ENCODE assay signal across 8 cellular contexts in genomic region chrX:48890296-48890925, GRCh38. TPM values are rescaled to one million over a fixed set of nuclear protein-coding genes. Genes with fewer than 3 reads are reported as not detected.
A peak's percentile ranks its signal among the peaks of the same experiment; 100 is the strongest.
DNase-seq lines count a peak whose midpoint lies in the region; ATAC-seq and FAIRE-seq lines count a peak whose summit lies in the region.

No MANE protein-coding gene starts in this region.

- no peaks in the 10 kb centered on the region for H3K27me3 Mint-ChIP-seq in T-helper 17 cell
- H3K27me3 Mint-ChIP-seq in stimulated activated naive CD8-positive, alpha-beta T cell treated with anti-CD3 and anti-CD28 coated beads, Interleukin-15, Interleukin-2, amounts not matched to agents 100 ng/mL and 50 ng/mL, for 24 hours: no peaks in the 10 kb centered on the region

- peak; percentile 44 for DNase-seq in DMS53 (lab: John Stamatoyannopoulos, UW)
- DNase-seq in DMS53 treated with DMSO at 0.1 percent for 48 hours (lab: John Stamatoyannopoulos, UW; ENCODE audit: unreplicated experiment): no peak
- DNase-seq in T-helper 17 cell: no peak
- peak in 22 of 42 donors; percentile 4 to 57 (median 32) for DNase-seq in head of caudate nucleus
- no peak for DNase-seq in RCC 7860 (ENCODE audit: low spot score)

- H3K27ac Mint-ChIP-seq in T-helper 17 cell: peak overlapping the region; percentile 78
- H3K27ac Mint-ChIP-seq in stimulated activated naive CD8-positive, alpha-beta T cell treated with anti-CD3 and anti-CD28 coated beads, Interleukin-15, Interleukin-2, amounts not matched to agents 100 ng/mL and 50 ng/mL, for 24 hours: peak overlapping the region; percentile 78

- FAIRE-seq in RCC 7860 (lab: Jason Lieb, UNC): no peak

- no peaks in the 10 kb centered on the region for H3K9me3 ChIP-seq in T-helper 17 cell (ENCODE audit: control insufficient read depth, low read length, poor library complexity, severe bottlenecking)

- H3K9me3 Mint-ChIP-seq in stimulated activated naive CD8-positive, alpha-beta T cell treated with anti-CD3 and anti-CD28 coated beads, Interleukin-15, Interleukin-2, amounts not matched to agents 100 ng/mL and 50 ng/mL, for 24 hours: no peaks in the 10 kb centered on the region

- H3K4me3 Mint-ChIP-seq in T-helper 17 cell: peak overlapping the region; percentile 97
- H3K4me3 Mint-ChIP-seq in stimulated activated naive CD8-positive, alpha-beta T cell treated with anti-CD3 and anti-CD28 coated beads, Interleukin-15, Interleukin-2, amounts not matched to agents 100 ng/mL and 50 ng/mL, for 24 hours: peak overlapping the region; percentile 75

- H3K4me1 Mint-ChIP-seq in T-helper 17 cell: peaks cover 13% of the 10 kb centered on the region
- peaks cover 16% of the 10 kb centered on the region for H3K4me1 Mint-ChIP-seq in stimulated activated naive CD8-positive, alpha-beta T cell treated with anti-CD3 and anti-CD28 coated beads, Interleukin-15, Interleukin-2, amounts not matched to agents 100 ng/mL and 50 ng/mL, for 24 hours (ENCODE audit: low read depth)

- H3K36me3 Mint-ChIP-seq in T-helper 17 cell (ENCODE audit: low read depth): no peaks in the 10 kb centered on the region
- peaks cover 3% of the 10 kb centered on the region for H3K36me3 Mint-ChIP-seq in stimulated activated naive CD8-positive, alpha-beta T cell treated with anti-CD3 and anti-CD28 coated beads, Interleukin-15, Interleukin-2, amounts not matched to agents 100 ng/mL and 50 ng/mL, for 24 hours (ENCODE audit: low read depth)

- peak; percentile 3 for ATAC-seq in T-helper 17 cell
- no peak for ATAC-seq in HG03460 (IDR thresholded peaks at IDR 0.05; ENCODE audit: unreplicated experiment)
- ATAC-seq in GM21737 (IDR thresholded peaks at IDR 0.05; ENCODE audit: unreplicated experiment): no peak

- intact Hi-C loops in head of caudate nucleus (cut with DNase I): loop anchor here (10.0 kb wide), 2 partner anchors 86 to 216 kb away; partner anchors contain the start of gene HDAC6

RNA-seq across cellular contexts. Expression of gene TIMM17B, which starts 7.2 kb away (rescaled TPM):
- 10 to 100 TPM; 33.6 to 41.9 TPM for total RNA-seq in T-helper 17 cell

RNA-seq across cellular contexts. Expression of gene PQBP1, which starts 7.3 kb away (rescaled TPM):
- 10 to 100 TPM; 66.7 to 68.8 TPM for total RNA-seq in T-helper 17 cell

RNA-seq across cellular contexts. Expression of gene SLC35A2, which starts 21.0 kb away (rescaled TPM):
- 10 to 100 TPM; 34.8 to 50.7 TPM for total RNA-seq in T-helper 17 cell

RNA-seq across cellular contexts. Expression of gene PIM2, which starts 28.4 kb away (rescaled TPM):
- 100 to 1,000 TPM; 301 to 481 TPM for total RNA-seq in T-helper 17 cell

RNA-seq across cellular contexts. Expression of gene PCSK1N, which starts 55.0 kb away (rescaled TPM):
- 10 to 100 TPM in 1 of 2 donors, 1 to 10 TPM in 1; 9.6 to 14.2 TPM for total RNA-seq in T-helper 17 cell

Comparison
In these comparisons a context has a peak if more than half of its experiments do, and no peak if none do; other contexts are left out.
1. DNase-seq: peak in DMS53 (single experiment) and head of caudate nucleus (22 of 42); none in DMS53 treated with DMSO at 0.1 percent for 48 hours (single experiment), T-helper 17 cell (0 of 3) and RCC 7860 (single experiment).